8 cellular contexts compared by ENCODE assay signal in genomic region chr20:31608256-31608980, GRCh38. TPM values are rescaled to one million over a fixed set of nuclear protein-coding genes. Genes with fewer than 3 reads are reported as not detected.
A peak's percentile ranks its signal among the peaks of the same experiment; 100 is the strongest.
DNase-seq lines count a peak whose midpoint lies in the region; ATAC-seq, FAIRE-seq and TF ChIP-seq lines count a peak whose summit lies in the region.

No MANE protein-coding gene starts in this region.

- 35% methylated on average over 39 of the region's 46 CpGs for WGBS in GM12878 (ENCODE audit: insufficient coverage, insufficient replicate concordance, low lambda C conversion rate, missing lambda C conversion rate)

- no peak for ATAC-seq in GM12878
- no peak for ATAC-seq in HG02840 (IDR thresholded peaks at IDR 0.05; ENCODE audit: low FRiP score, unreplicated experiment)
- no peak for ATAC-seq in activated CD8-positive, alpha-beta T cell treated with anti-CD3 and anti-CD28 coated beads, Interleukin-2, amount 10 ng/mL, durations not matched to agents 7 days and 5 days
- no peak for ATAC-seq in T-helper 17 cell

- SMC1A ChIA-PET in GM12878 (lab: Charles Lee; ENCODE audit: uncharacterized antibody, unreplicated experiment): no interaction called here

- H3K36me3 Mint-ChIP-seq in activated CD8-positive, alpha-beta T cell treated with anti-CD3 and anti-CD28 coated beads, Interleukin-2, amount 10 ng/mL, durations not matched to agents 7 days and 5 days (ENCODE audit: low read depth): no peaks in the 10 kb centered on the region
- no peaks in the 10 kb centered on the region for H3K36me3 Mint-ChIP-seq in T-helper 17 cell (ENCODE audit: low read depth)

- TF ChIP-seq POLR2A in GM12878 (IDR thresholded peaks at IDR 0.05; ENCODE audit: low read depth, low read length): no peak

- H2AFZ ChIP-seq in GM12878 (ENCODE audit: control insufficient read depth, low read depth, low read length): no peak overlapping the region

- no peak for TF ChIP-seq EP300 in GM12878 (IDR thresholded peaks at IDR 0.05; ENCODE audit: borderline replicate concordance in 1 of 2, control insufficient read depth in 1 of 2, low read depth in 2 of 2, low read length in 2 of 2)

- no peaks in the 10 kb centered on the region; the same call in 2 of the 3 replicates for H3K9me3 ChIP-seq in GM12878 (replicated peaks; ENCODE audit: control insufficient read depth, insufficient read depth, low read length)
- H3K9me3 ChIP-seq in skeletal muscle satellite cell (replicated peaks; ENCODE audit: low read length): no peaks in the 10 kb centered on the region
- H3K9me3 ChIP-seq in T-helper 17 cell (ENCODE audit: control insufficient read depth, low read length, poor library complexity, severe bottlenecking): no peaks in the 10 kb centered on the region

- no peaks in the 10 kb centered on the region for H3K9me3 Mint-ChIP-seq in activated CD8-positive, alpha-beta T cell treated with anti-CD3 and anti-CD28 coated beads, Interleukin-2, amount 10 ng/mL, durations not matched to agents 7 days and 5 days (ENCODE audit: insufficient read depth)

- TF ChIP-seq RAD21 in GM12878 (IDR thresholded peaks at IDR 0.05; ENCODE audit: insufficient read depth, low read depth, low read length): no peak

- no peak for TF ChIP-seq CTCF in GM12878 (IDR thresholded peaks at IDR 0.05 in 2 of 3, conservative IDR thresholded peaks at IDR 0.05 in 1 of 3; ENCODE audit: control insufficient read depth in 2 of 3, extremely low read depth in 1 of 3, insufficient read depth in 1 of 3, low read depth in 3 of 3, low read length in 3 of 3)

- no peaks in the 10 kb centered on the region for H4K20me1 ChIP-seq in GM12878 (ENCODE audit: control insufficient read depth, insufficient read depth)

- CTCF ChIA-PET in GM12878 (lab: Yijun Ruan, JAX): interaction anchor here (0.6 to 18.6 kb wide), 3 partner anchors 18 to 115 kb away, joined by 3 to 958 read pairs (median 3); no protein-coding TSS in a partner anchor
- CTCF ChIA-PET in activated CD8-positive, alpha-beta T cell treated with anti-CD3 and anti-CD28 coated beads, Interleukin-2, amount 10 ng/mL, durations not matched to agents 7 days and 5 days (lab: Charles Lee): interaction anchor here (0.7 to 19.4 kb wide), 3 partner anchors 41 to 115 kb away, joined by 3 to 901 read pairs (median 3); no protein-coding TSS in a partner anchor

- H3K36me3 ChIP-seq in GM12878 (ENCODE audit: control insufficient read depth in 2 of 2, insufficient read depth in 2 of 2, low read length in 1 of 2): no peaks in the 10 kb centered on the region
- H3K36me3 ChIP-seq in skeletal muscle satellite cell (ENCODE audit: insufficient read depth, low read length): peaks cover 19% of the 10 kb centered on the region

- intact Hi-C loops in GM12878 (cut with micrococcal nuclease; ENCODE audit: unreplicated experiment): no loop called here

- H3K4me2 ChIP-seq in GM12878 (ENCODE audit: control insufficient read depth, insufficient read depth): no peak overlapping the region
- peak overlapping the region; percentile 88 for H3K4me2 ChIP-seq in skeletal muscle satellite cell (ENCODE audit: low read length)

- no TSS peak for BruUV-seq in GM12878 (replicated peaks; lab: Mats Ljungman, UMichigan)

- H3K4me3 ChIP-seq in GM12878 (no peak overlapping the region), skeletal muscle satellite cell (ENCODE audit: low read length) (peak overlapping the region; percentile 96)

- DNase-seq in EH (ENCODE audit: low read depth): peak; percentile 50
- peak; percentile 88 for DNase-seq in NCI-H2081 treated with DMSO at 0.1 percent for 48 hours (lab: John Stamatoyannopoulos, UW)
- no peak for DNase-seq in GM12878 (ENCODE audit: low read depth, low spot score)
- peak; percentile 84 for DNase-seq in iPS-NIHi11 (ENCODE audit: low spot score)
- DNase-seq in activated CD8-positive, alpha-beta T cell treated with anti-CD3 and anti-CD28 coated beads, Interleukin-2, amount 10 ng/mL, durations not matched to agents 7 days and 5 days: no peak
- DNase-seq in T-helper 17 cell: no peak

- H3K4me1 ChIP-seq in GM12878 (ENCODE audit: control insufficient read depth, insufficient read depth, low read length) (peaks cover 15% of the 10 kb centered on the region), skeletal muscle satellite cell (ENCODE audit: control insufficient read depth, insufficient read depth, low read length) (peaks cover 34% of the 10 kb centered on the region)

- peaks cover 28% of the 10 kb centered on the region for H3K4me1 Mint-ChIP-seq in activated CD8-positive, alpha-beta T cell treated with anti-CD3 and anti-CD28 coated beads, Interleukin-2, amount 10 ng/mL, durations not matched to agents 7 days and 5 days (ENCODE audit: low read depth)
- peaks cover 23% of the 10 kb centered on the region for H3K4me1 Mint-ChIP-seq in T-helper 17 cell

- H3K9ac ChIP-seq in GM12878 (ENCODE audit: control insufficient read depth, insufficient read depth, low read length) (no peak overlapping the region), skeletal muscle satellite cell (ENCODE audit: low read depth, low read length) (peak overlapping the region; percentile 98)

- peaks cover 45% of the 10 kb centered on the region for H3K27me3 Mint-ChIP-seq in activated CD8-positive, alpha-beta T cell treated with anti-CD3 and anti-CD28 coated beads, Interleukin-2, amount 10 ng/mL, durations not matched to agents 7 days and 5 days (ENCODE audit: low read depth)
- peaks cover 33% of the 10 kb centered on the region for H3K27me3 Mint-ChIP-seq in T-helper 17 cell

- no peaks in the 10 kb centered on the region for H3K79me2 ChIP-seq in GM12878 (ENCODE audit: control insufficient read depth, insufficient read depth, low read length)

- no peak for FAIRE-seq in GM12878 (lab: Jason Lieb, UNC)

- H3K4me3 Mint-ChIP-seq in activated CD8-positive, alpha-beta T cell treated with anti-CD3 and anti-CD28 coated beads, Interleukin-2, amount 10 ng/mL, durations not matched to agents 7 days and 5 days: no peak overlapping the region
- H3K4me3 Mint-ChIP-seq in T-helper 17 cell: no peak overlapping the region

- H3K27ac Mint-ChIP-seq in activated CD8-positive, alpha-beta T cell treated with anti-CD3 and anti-CD28 coated beads, Interleukin-2, amount 10 ng/mL, durations not matched to agents 7 days and 5 days: no peak overlapping the region
- no peak overlapping the region for H3K27ac Mint-ChIP-seq in T-helper 17 cell

- H3K27ac ChIP-seq in GM12878 (ENCODE audit: control insufficient read depth, insufficient read depth): no peak overlapping the region

- H3K27me3 ChIP-seq in GM12878 (replicated peaks in 1 of 2; ENCODE audit: control insufficient read depth in 2 of 2, insufficient read depth in 2 of 2, low read length in 1 of 2): peaks cover 10 to 18% of the 10 kb centered on the region in 2 experiments
- H3K27me3 ChIP-seq in skeletal muscle satellite cell (ENCODE audit: control insufficient read depth, insufficient read depth, low read length): no peaks in the 10 kb centered on the region

- POLR2A ChIA-PET in GM12878 (lab: Charles Lee): interaction anchor here (0.6 to 1.1 kb wide), 2 partner anchors 34 to 35 kb away, joined by 3 to 4 read pairs; no protein-coding TSS in a partner anchor
- POLR2A ChIA-PET in activated CD8-positive, alpha-beta T cell treated with anti-CD3 and anti-CD28 coated beads, Interleukin-2, amount 10 ng/mL, durations not matched to agents 7 days and 5 days (lab: Charles Lee): no interaction called here

- RAD21 ChIA-PET in GM12878 (lab: Charles Lee; ENCODE audit: unreplicated experiment): interaction anchor here (0.6 kb wide), 1 partner anchor 21 kb away, joined by 3 read pairs; no protein-coding TSS in a partner anchor

- in situ Hi-C loops in GM12878 (cut with MboI): loop anchor here (5.0 kb wide), 1 partner anchor 36 kb away; no protein-coding TSS in a partner anchor

RNA-seq across cellular contexts. Expression of gene ID1, which starts 3.3 kb away (rescaled TPM):
- total RNA-seq in GM12878 (2013; cell fraction: nucleolus; rRNA removed): 0.56 and 1.1 TPM in 2 replicates
- 0.38 and 0.56 TPM in 2 replicates for total RNA-seq in GM12878 (2014; rRNA removed)
- 0.13 and 0.14 TPM in 2 replicates for total RNA-seq in GM12878 (2014; rRNA removed; fragmentation: Illumina TruSeq; extraction: Trizol)
- 0.49 and 1.0 TPM in 2 replicates for total RNA-seq in GM12878 (2021)
- not detected for polyA plus RNA-seq in GM12878 (2011; ENCODE audit: low read depth)
- 0.31 TPM in 1 of 2 replicates, not detected in the other for polyA plus RNA-seq in GM12878 (2011; rRNA removed)
- 1.1 and 1.2 TPM in 2 replicates for polyA plus RNA-seq in GM12878 (2011; cell fraction: cytosol; rRNA removed)
- 1.2 and 1.7 TPM in 2 replicates for polyA plus RNA-seq in GM12878 (2011; cell fraction: nucleus; rRNA removed)
- 0.15 and 0.21 TPM in 2 replicates for polyA plus RNA-seq in GM12878 (2012)
- polyA plus RNA-seq in GM12878 (2014; fragmentation: Illumina TruSeq; extraction: Trizol): not detected in 2 replicates
- under 1 TPM in 1 of 2 experiments, not detected in 1; 0.09 TPM for polyA plus RNA-seq in GM12878 (2014; fragmentation: Nextera tagmentation; extraction: Ambion mirVana)
- 0.46 and 0.71 TPM in 2 replicates for polyA plus RNA-seq in GM12878 (2014; rRNA removed)
- 1 to 10 TPM in 1 of 2 experiments, under 1 TPM in 1; 0.87 to 1.3 TPM for polyA plus RNA-seq in GM12878 (2016; fragmentation: Nextera tagmentation; extraction: Ambion mirVana)
- 0.62 TPM in 1 of 2 replicates, not detected in the other for polyA minus RNA-seq in GM12878 (2011; rRNA and poly(A)+ RNA removed)
- 8.9 and 10.8 TPM in 2 replicates for polyA minus RNA-seq in GM12878 (2011; cell fraction: cytosol; rRNA and poly(A)+ RNA removed)
- 1.7 and 4.2 TPM in 2 replicates for polyA minus RNA-seq in GM12878 (2011; cell fraction: nucleus; rRNA and poly(A)+ RNA removed)
- 159 and 207 TPM in 2 replicates for total RNA-seq in skeletal muscle satellite cell (2012; rRNA removed)
- total RNA-seq in activated CD8-positive, alpha-beta T cell treated with anti-CD3 and anti-CD28 coated beads, Interleukin-2, amount 10 ng/mL, durations not matched to agents 7 days and 5 days: under 1 TPM; 0.42 to 0.50 TPM
- total RNA-seq in T-helper 17 cell: 1 to 10 TPM; 3.5 to 6.8 TPM

RNA-seq across cellular contexts. Expression of gene COX4I2, which starts 29.3 kb away (rescaled TPM):
- not detected in 2 replicates for total RNA-seq in GM12878 (2013; cell fraction: nucleolus; rRNA removed)
- total RNA-seq in GM12878 (2014; rRNA removed) (not detected in 2 replicates), GM12878 (2014; rRNA removed; fragmentation: Illumina TruSeq; extraction: Trizol) (not detected in 2 replicates), GM12878 (2021) (not detected in 2 replicates), T-helper 17 cell (not detected)
- not detected for polyA plus RNA-seq in GM12878 (2011; ENCODE audit: low read depth)
- polyA plus RNA-seq in GM12878 (2011; rRNA removed) (not detected in 2 replicates), GM12878 (2014; fragmentation: Illumina TruSeq; extraction: Trizol) (not detected in 2 replicates), GM12878 (2014; fragmentation: Nextera tagmentation; extraction: Ambion mirVana) (not detected), GM12878 (2014; rRNA removed) (0.34 TPM in 1 of 2 replicates, not detected in the other), GM12878 (2016; fragmentation: Nextera tagmentation; extraction: Ambion mirVana) (not detected)
- polyA plus RNA-seq in GM12878 (2011; cell fraction: cytosol; rRNA removed): 0.12 and 0.19 TPM in 2 replicates
- polyA plus RNA-seq in GM12878 (2011; cell fraction: nucleus; rRNA removed): not detected in 2 replicates
- 0.25 and 0.34 TPM in 2 replicates for polyA plus RNA-seq in GM12878 (2012)
- not detected in 2 replicates for polyA minus RNA-seq in GM12878 (2011; rRNA and poly(A)+ RNA removed)
- not detected in 2 replicates for polyA minus RNA-seq in GM12878 (2011; cell fraction: cytosol; rRNA and poly(A)+ RNA removed)
- not detected in 2 replicates for polyA minus RNA-seq in GM12878 (2011; cell fraction: nucleus; rRNA and poly(A)+ RNA removed)
- 0.44 and 0.76 TPM in 2 replicates for total RNA-seq in skeletal muscle satellite cell (2012; rRNA removed)
- total RNA-seq in activated CD8-positive, alpha-beta T cell treated with anti-CD3 and anti-CD28 coated beads, Interleukin-2, amount 10 ng/mL, durations not matched to agents 7 days and 5 days: not detected

Comparison
In these comparisons a context has a peak if more than half of its experiments do, and no peak if none do; other contexts are left out.
1. DNase-seq: peak in EH (single experiment), NCI-H2081 treated with DMSO at 0.1 percent for 48 hours (single experiment) and iPS-NIHi11 (single experiment); none in GM12878 (single experiment), activated CD8-positive, alpha-beta T cell treated with anti-CD3 and anti-CD28 coated beads, Interleukin-2, amount 10 ng/mL, durations not matched to agents 7 days and 5 days (single experiment) and T-helper 17 cell (0 of 3).